9 cellular contexts compared by ENCODE assay signal in genomic region chr21:41816583-41817165, GRCh38. TPM values are rescaled to one million over a fixed set of nuclear protein-coding genes. Genes with fewer than 3 reads are reported as not detected.
DNase-seq lines count a peak whose midpoint lies in the region; ATAC-seq and TF ChIP-seq lines count a peak whose summit lies in the region.
"Had no signal": no experiment of that assay in that cellular context is flagged by ENCODE, and none has a peak within 500 bp of the region (broad histone marks: within the 10 kb centered on the region; RNA-seq: fewer than 3 reads in every experiment).

No MANE protein-coding gene starts in this region.

- H3K4me1 Mint-ChIP-seq in CD8-positive, alpha-beta T cell (ENCODE audit: low read depth) = peaks cover 7% of the 10 kb centered on the region

- H3K9me3 ChIP-seq in CD8-positive, alpha-beta T cell (ENCODE audit: low read length) = no peaks in the 10 kb centered on the region

- POLR2A ChIA-PET in CD8-positive, alpha-beta T cell (lab: Charles Lee) = interaction anchor here (1.5 kb wide), 1 partner anchor 301 kb away, joined by 6 read pairs; no protein-coding TSS in a partner anchor

- no peaks in the 10 kb centered on the region for H3K27me3 Mint-ChIP-seq in CD8-positive, alpha-beta T cell (ENCODE audit: low read depth)

- no peak overlapping the region for H3K27ac Mint-ChIP-seq in CD8-positive, alpha-beta T cell

- DNase-seq in CD8-positive, alpha-beta T cell = peak; percentile 31 to 75 (median 46)
- DNase-seq in NCI-H345 (lab: John Stamatoyannopoulos, UW) (peak; percentile 38), dorsolateral prefrontal cortex (peak in 9 of 10 donors; percentile 30 to 78 (median 62)), lung microvascular endothelial cell (ENCODE audit: low read depth in 2 of 2) (peak; percentile 66 to 80)
- peak; percentile 49 to 50 for DNase-seq in activated CD4-positive, alpha-beta T cell treated with anti-CD3 and anti-CD28 coated beads, Interleukin-2, amount 50 U/mL, for 4 hours
- DNase-seq in stimulated activated CD8-positive, alpha-beta memory T cell treated with anti-CD3 and anti-CD28 coated beads, Interleukin-15, amount 100 ng/mL, for 1 hour (ENCODE audit: low read depth) = peak; percentile 17

- intact Hi-C loops in CD8-positive, alpha-beta T cell (cut with DNase I, micrococcal nuclease) = loop anchor here (1.0 to 2.0 kb wide), 3 partner anchors 192 to 533 kb away; no protein-coding TSS in a partner anchor
- intact Hi-C loops in dorsolateral prefrontal cortex (cut with DNase I) = loop anchor here (1.0 to 10.0 kb wide), 7 partner anchors 198 to 631 kb away; partner anchors contain the start of gene ZBTB21 (in 1 of the 2)

- peak; percentile 78 for ATAC-seq in CD8-positive, alpha-beta T cell
- peak; percentile 72 for ATAC-seq in GM21723 (IDR thresholded peaks at IDR 0.05; ENCODE audit: unreplicated experiment)
- no peak for ATAC-seq in GM19351 (IDR thresholded peaks at IDR 0.05; ENCODE audit: unreplicated experiment)

- peaks cover 6% of the 10 kb centered on the region for H3K4me1 ChIP-seq in CD8-positive, alpha-beta T cell (ENCODE audit: insufficient read depth, low read length)

- TF ChIP-seq CTCF in CD8-positive, alpha-beta T cell (IDR thresholded peaks at IDR 0.05) = peak; percentile 72
- peak; percentile 27 to 87 (median 76) for TF ChIP-seq CTCF in dorsolateral prefrontal cortex (IDR thresholded peaks at IDR 0.05 in 54 of 56, conservative IDR thresholded peaks at IDR 0.05 in 2 of 56; ENCODE audit: low read depth in 1 of 56, partially characterized antibody in 56 of 56)

- H3K36me3 Mint-ChIP-seq in CD8-positive, alpha-beta T cell = peaks cover 51% of the 10 kb centered on the region

- no peak overlapping the region for H3K27ac ChIP-seq in CD8-positive, alpha-beta T cell (ENCODE audit: low read depth, low read length)
- no peak overlapping the region for H3K27ac ChIP-seq in dorsolateral prefrontal cortex

- H3K36me3 ChIP-seq in CD8-positive, alpha-beta T cell (ENCODE audit: insufficient read depth, low read length) = peaks cover 3% of the 10 kb centered on the region

- no peak overlapping the region for H3K4me3 ChIP-seq in CD8-positive, alpha-beta T cell (ENCODE audit: low read depth, low read length)
- H3K4me3 ChIP-seq in dorsolateral prefrontal cortex = no peak overlapping the region

- no peaks in the 10 kb centered on the region for H3K27me3 ChIP-seq in CD8-positive, alpha-beta T cell (ENCODE audit: insufficient read depth, low read length)
- no peaks in the 10 kb centered on the region for H3K27me3 ChIP-seq in dorsolateral prefrontal cortex

- CTCF ChIA-PET in CD8-positive, alpha-beta T cell (lab: Charles Lee) = interaction anchor here (0.6 to 4.2 kb wide), 44 partner anchors 9 to 661 kb away, joined by 3 to 106 read pairs (median 3); no protein-coding TSS in a partner anchor

- no peak overlapping the region for H3K4me3 Mint-ChIP-seq in CD8-positive, alpha-beta T cell

- no peaks in the 10 kb centered on the region for H3K9me3 Mint-ChIP-seq in CD8-positive, alpha-beta T cell

RNA-seq across cellular contexts. Expression of gene RIPK4, which starts 49.8 kb away (rescaled TPM):
- total RNA-seq in CD8-positive, alpha-beta T cell = 1 to 10 TPM; 1.4 to 2.0 TPM
- total RNA-seq in dorsolateral prefrontal cortex (under 1 TPM in 27 of 120 experiments, not detected in 93; 0.10 to 0.89 (median 0.15) TPM), lung microvascular endothelial cell (under 0.01 and 1.1 TPM in 2 replicates)
- total RNA-seq: T-helper 1 cell treated with Interleukin-12 subunit alpha and Interleukin-12 subunit beta and Interleukin-4 antibody, amounts not matched to agents 30 ng/mL and 1 ng/mL, for 36 hours had no signal

Comparison
In these comparisons a context has a peak if more than half of its experiments do, and no peak if none do; other contexts are left out.
1. DNase-seq: peak in every context shown above with its lines; median percentile 73 in lung microvascular endothelial cell; 62 in dorsolateral prefrontal cortex; 50 in activated CD4-positive, alpha-beta T cell treated with anti-CD3 and anti-CD28 coated beads, Interleukin-2, amount 50 U/mL, for 4 hours; 46 in CD8-positive, alpha-beta T cell; 38 in NCI-H345; 17 in stimulated activated CD8-positive, alpha-beta memory T cell treated with anti-CD3 and anti-CD28 coated beads, Interleukin-15, amount 100 ng/mL, for 1 hour.